14 cellular contexts compared by ENCODE assay signal in genomic region chr11:61959026-61959608, GRCh38. TPM values are rescaled to one million over a fixed set of nuclear protein-coding genes. Genes with fewer than 3 reads are reported as not detected.
A peak's percentile ranks its signal among the peaks of the same experiment; 100 is the strongest.
DNase-seq lines count a peak whose midpoint lies in the region; ATAC-seq and TF ChIP-seq lines count a peak whose summit lies in the region.
"Had no signal": no experiment of that assay in that cellular context is flagged by ENCODE, and none has a peak within 500 bp of the region (broad histone marks: within the 10 kb centered on the region; RNA-seq: fewer than 3 reads in every experiment).

No MANE protein-coding gene starts in this region.

- peaks cover 9% of the 10 kb centered on the region for H3K36me3 Mint-ChIP-seq in activated CD8-positive, alpha-beta memory T cell treated with anti-CD3 and anti-CD28 coated beads, Interleukin-2, amount 10 ng/mL, durations not matched to agents 7 days and 5 days

- H3K27me3 ChIP-seq in Peyer's patch, result no peaks in the 10 kb centered on the region
- H3K27me3 ChIP-seq in spleen (replicated peaks in 1 of 7), result peaks cover 0 to 20% (median 4%) of the 10 kb centered on the region in 7 donors
- peaks cover 6% of the 10 kb centered on the region for H3K27me3 ChIP-seq in MM.1S (replicated peaks; ENCODE audit: insufficient read depth, low read length)
- H3K27me3 ChIP-seq: ovary had no signal

- WGBS in spleen, 5 donors, result 56 to 79% (median 72%) methylated on average over 6 of the region's 6 CpGs

- H3K9me3 ChIP-seq in Peyer's patch (no peaks in the 10 kb centered on the region), spleen (no peaks in the 10 kb centered on the region), MM.1S (replicated peaks; ENCODE audit: insufficient read depth, low read length) (no peaks in the 10 kb centered on the region)
- H3K9me3 ChIP-seq: ovary had no signal

- peaks cover 0 to 9% (median 0%) of the 10 kb centered on the region in 3 donors for H3K36me3 ChIP-seq in Peyer's patch
- H3K36me3 ChIP-seq in spleen, result peaks cover 0 to 72% (median 5%) of the 10 kb centered on the region in 6 donors
- no peaks in the 10 kb centered on the region; the same call in 1 of the 2 replicates for H3K36me3 ChIP-seq in MM.1S (replicated peaks; ENCODE audit: insufficient read depth, low read length)
- H3K36me3 ChIP-seq: ovary had no signal

- no peaks in the 10 kb centered on the region for H3K9me2 ChIP-seq in MM.1S (replicated peaks; ENCODE audit: insufficient read depth, low read length)

- TF ChIP-seq POLR2A in Peyer's patch (IDR thresholded peaks at IDR 0.05) (no peak), spleen (IDR thresholded peaks at IDR 0.05) (no peak)

- H3K4me2 ChIP-seq in MM.1S (ENCODE audit: low read depth, low read length), result no peak overlapping the region
- H3K4me2 ChIP-seq: KMS-11 had no signal

- peaks cover 22% of the 10 kb centered on the region for H3K27me3 Mint-ChIP-seq in activated CD8-positive, alpha-beta memory T cell treated with anti-CD3 and anti-CD28 coated beads, Interleukin-2, amount 10 ng/mL, durations not matched to agents 7 days and 5 days

- no peak overlapping the region for H2AFZ ChIP-seq in MM.1S (ENCODE audit: low read length)

- H3K4me3 ChIP-seq in Peyer's patch (no peak overlapping the region), epithelial cell of esophagus (ENCODE audit: low read length) (no peak overlapping the region), spleen (no peak overlapping the region), MM.1S (ENCODE audit: low read length) (no peak overlapping the region)
- H3K4me3 ChIP-seq: ovary had no signal

- H3K9ac ChIP-seq in MM.1S (ENCODE audit: low read length), result no peak overlapping the region
- H3K9ac ChIP-seq: KMS-11 had no signal

- no peaks in the 10 kb centered on the region for H3K9me3 Mint-ChIP-seq in activated CD8-positive, alpha-beta memory T cell treated with anti-CD3 and anti-CD28 coated beads, Interleukin-2, amount 10 ng/mL, durations not matched to agents 7 days and 5 days (ENCODE audit: low read depth)

- peak in 1 of 6 experiments; percentile 13 for TF ChIP-seq CTCF in Peyer's patch (IDR thresholded peaks at IDR 0.05)
- TF ChIP-seq CTCF in epithelial cell of esophagus (IDR thresholded peaks at IDR 0.05; ENCODE audit: insufficient read depth, low read depth, low read length, missing control alignments), result peak; percentile 9
- TF ChIP-seq CTCF in spleen (IDR thresholded peaks at IDR 0.05 in 8 of 11, conservative IDR thresholded peaks at IDR 0.05 in 3 of 11), result no peak
- TF ChIP-seq CTCF in MM.1S (IDR thresholded peaks at IDR 0.05; ENCODE audit: low read length), result no peak

- H3K27ac Mint-ChIP-seq in activated CD8-positive, alpha-beta memory T cell treated with anti-CD3 and anti-CD28 coated beads, Interleukin-2, amount 10 ng/mL, durations not matched to agents 7 days and 5 days, result no peak overlapping the region
- H3K27ac Mint-ChIP-seq: activated CD8-positive, alpha-beta T cell treated with anti-CD3 and anti-CD28 coated beads, Interleukin-2, amount 10 ng/mL, durations not matched to agents 7 days and 5 days had no signal

- no peaks in the 10 kb centered on the region for H3F3A ChIP-seq in MM.1S (ENCODE audit: insufficient read depth, low read length)

- DNase-seq in activated CD8-positive, alpha-beta memory T cell treated with anti-CD3 and anti-CD28 coated beads, Interleukin-2, amount 10 ng/mL, durations not matched to agents 7 days and 5 days, result peak; percentile 40
- DNase-seq in activated CD8-positive, alpha-beta memory T cell treated with anti-CD3 and anti-CD28 coated beads, Interleukin-2, amount 50 U/mL, for 4 hours, result no peak
- DNase-seq in Peyer's patch (peak in 2 of 3 donors; percentile 45 to 65), epithelial cell of esophagus (ENCODE audit: low read depth) (peak; percentile 80), spleen (peak; percentile 38), Right ventricle myocardium superior (no peak), GM19238 (ENCODE audit: insufficient read length, low spot score) (no peak), MM.1S (no peak)
- DNase-seq: activated CD8-positive, alpha-beta T cell treated with anti-CD3 and anti-CD28 coated beads, Interleukin-2, amount 10 ng/mL, durations not matched to agents 7 days and 5 days; NCI-H187 treated with DMSO at 0.1 percent for 48 hours; NCI-H774; SHP77 treated with DMSO at 0.1 percent for 48 hours had no signal

- H3K4me1 ChIP-seq in Peyer's patch (peaks cover 13 to 58% (median 28%) of the 10 kb centered on the region in 4 donors), spleen (peaks cover 21 to 85% (median 58%) of the 10 kb centered on the region in 6 donors), MM.1S (ENCODE audit: low read length) (peaks cover 13% of the 10 kb centered on the region)

- H3K27ac ChIP-seq in Peyer's patch, result peak overlapping the region in 1 of 4 donors; percentile 75
- peak overlapping the region in 4 of 8 donors; percentile 13 to 100 (median 28) for H3K27ac ChIP-seq in spleen
- no peak overlapping the region for H3K27ac ChIP-seq in MM.1S (ENCODE audit: low read length)
- H3K27ac ChIP-seq: KMS-11, ovary had no signal

- H3K4me1 Mint-ChIP-seq in activated CD8-positive, alpha-beta memory T cell treated with anti-CD3 and anti-CD28 coated beads, Interleukin-2, amount 10 ng/mL, durations not matched to agents 7 days and 5 days, result peaks cover 16% of the 10 kb centered on the region

- H4K20me1 ChIP-seq in MM.1S (ENCODE audit: insufficient read depth, low read length), result no peaks in the 10 kb centered on the region

- no peak for ATAC-seq in activated CD8-positive, alpha-beta memory T cell treated with anti-CD3 and anti-CD28 coated beads, Interleukin-2, amount 10 ng/mL, durations not matched to agents 7 days and 5 days
- no peak for ATAC-seq in Right ventricle myocardium superior (ENCODE audit: poor library complexity)
- ATAC-seq: activated CD8-positive, alpha-beta T cell treated with anti-CD3 and anti-CD28 coated beads, Interleukin-2, amount 10 ng/mL, durations not matched to agents 7 days and 5 days had no signal

- no peaks in the 10 kb centered on the region for H3K79me2 ChIP-seq in MM.1S (ENCODE audit: low read length)

- H3K4me3 Mint-ChIP-seq in activated CD8-positive, alpha-beta memory T cell treated with anti-CD3 and anti-CD28 coated beads, Interleukin-2, amount 10 ng/mL, durations not matched to agents 7 days and 5 days, result no peak overlapping the region
- H3K4me3 Mint-ChIP-seq: activated CD8-positive, alpha-beta T cell treated with anti-CD3 and anti-CD28 coated beads, Interleukin-2, amount 10 ng/mL, durations not matched to agents 7 days and 5 days had no signal

- CTCF ChIA-PET in activated CD8-positive, alpha-beta memory T cell treated with anti-CD3 and anti-CD28 coated beads, Interleukin-2, amount 10 ng/mL, durations not matched to agents 7 days and 5 days (lab: Charles Lee), result interaction anchor here (1.4 to 5.8 kb wide), 2 partner anchors 12 to 123 kb away, joined by 5 to 28 read pairs; no protein-coding TSS in a partner anchor

- intact Hi-C loops in spleen (cut with DNase I; ENCODE audit: low total_unique reads), result no loop called here
- intact Hi-C loops in Right ventricle myocardium superior (cut with DNase I), result loop anchor here (5.0 kb wide), 1 partner anchor 147 kb away; no protein-coding TSS in a partner anchor

RNA-seq across cellular contexts. Expression of gene FTH1, which starts 8.3 kb away (rescaled TPM):
- total RNA-seq in activated CD8-positive, alpha-beta memory T cell treated with anti-CD3 and anti-CD28 coated beads, Interleukin-2, amount 10 ng/mL, durations not matched to agents 7 days and 5 days, result 100 to 1,000 TPM; 740 to 867 TPM
- 1,000 to 10,000 TPM; 3,399 to 5,471 (median 4,336) TPM for total RNA-seq in Peyer's patch
- 1,000 to 10,000 TPM; 1,915 to 2,864 (median 2,469) TPM for total RNA-seq in spleen
- polyA plus RNA-seq in spleen, result 1,000 to 10,000 TPM; 2,005 to 3,321 (median 2,533) TPM
- 2,228 TPM for total RNA-seq in Right ventricle myocardium superior

RNA-seq across cellular contexts. Expression of gene BEST1, which starts 9.0 kb away (rescaled TPM):
- total RNA-seq in activated CD8-positive, alpha-beta memory T cell treated with anti-CD3 and anti-CD28 coated beads, Interleukin-2, amount 10 ng/mL, durations not matched to agents 7 days and 5 days, result not detected
- total RNA-seq in Peyer's patch (1 to 10 TPM in 3 of 4 donors, under 1 TPM in 1; 0.47 to 4.1 (median 2.3) TPM), spleen (10 to 100 TPM in 5 of 7 donors, 1 to 10 TPM in 2; 6.8 to 20.4 (median 12.3) TPM), Right ventricle myocardium superior (1.3 TPM)
- 1 to 10 TPM; 2.6 to 4.3 (median 3.0) TPM for polyA plus RNA-seq in spleen
- total RNA-seq: activated CD8-positive, alpha-beta T cell treated with anti-CD3 and anti-CD28 coated beads, Interleukin-2, amount 10 ng/mL, durations not matched to agents 7 days and 5 days had no signal

RNA-seq across cellular contexts. Expression of gene RAB3IL1, which starts 41.8 kb away (rescaled TPM):
- total RNA-seq in activated CD8-positive, alpha-beta memory T cell treated with anti-CD3 and anti-CD28 coated beads, Interleukin-2, amount 10 ng/mL, durations not matched to agents 7 days and 5 days, result not detected
- total RNA-seq in Peyer's patch (10 to 100 TPM in 1 of 4 donors, 1 to 10 TPM in 3; 1.1 to 28.1 (median 5.7) TPM), spleen (10 to 100 TPM; 34.3 to 57.1 (median 39.5) TPM), Right ventricle myocardium superior (10.8 TPM)
- 10 to 100 TPM in 2 of 3 donors, 1 to 10 TPM in 1; 6.5 to 17.6 (median 14.1) TPM for polyA plus RNA-seq in spleen
- total RNA-seq: activated CD8-positive, alpha-beta T cell treated with anti-CD3 and anti-CD28 coated beads, Interleukin-2, amount 10 ng/mL, durations not matched to agents 7 days and 5 days had no signal

Comparison
In these comparisons a context has a peak if more than half of its experiments do, and no peak if none do; other contexts are left out.
1. DNase-seq: peak in activated CD8-positive, alpha-beta memory T cell treated with anti-CD3 and anti-CD28 coated beads, Interleukin-2, amount 10 ng/mL, durations not matched to agents 7 days and 5 days (single experiment), Peyer's patch (2 of 3), epithelial cell of esophagus (single experiment) and spleen (single experiment); none in activated CD8-positive, alpha-beta memory T cell treated with anti-CD3 and anti-CD28 coated beads, Interleukin-2, amount 50 U/mL, for 4 hours (single experiment), Right ventricle myocardium superior (single experiment), GM19238 (single experiment) and MM.1S (single experiment).